8 cellular contexts compared by ENCODE assay signal in the genomic region with DNA sequence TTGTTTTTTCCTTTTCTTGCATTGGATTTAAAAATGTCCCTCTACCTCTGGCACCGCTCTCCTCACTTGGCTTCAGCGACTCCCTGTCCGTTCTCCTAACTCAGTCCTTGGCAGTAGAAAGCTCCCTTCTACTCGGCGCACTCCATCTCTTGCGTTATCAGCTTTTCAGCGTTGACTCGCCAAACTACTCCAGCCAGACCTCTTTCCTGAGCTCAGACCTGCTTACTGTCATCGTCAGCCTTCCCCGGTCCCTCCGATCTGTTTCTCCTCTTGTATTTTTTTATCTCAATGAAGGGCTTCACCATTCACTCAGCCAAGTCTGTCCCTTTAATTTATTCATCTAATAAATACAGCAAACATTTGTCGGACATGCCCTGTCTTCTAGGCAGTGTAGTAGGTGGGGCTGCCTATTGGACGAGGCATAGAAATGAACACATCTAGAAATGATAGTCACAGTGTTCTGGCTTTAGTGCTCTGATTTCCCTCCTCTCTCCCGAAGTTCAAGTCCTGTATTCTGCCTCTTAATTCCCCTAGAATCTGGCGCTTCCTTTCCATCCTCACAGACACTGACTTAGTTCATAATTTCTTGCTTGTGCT.
DNase-seq lines count a peak whose midpoint lies in the region; ATAC-seq lines count a peak whose summit lies in the region.

No MANE protein-coding gene starts in this region.

- no peaks in the 10 kb centered on the region for H3K9me3 Mint-ChIP-seq in stimulated activated naive B cell treated with anti-CD40 and anti-IgM and Interleukin-4, amounts not matched to agents 10 μg/mL and 1 μg/mL and 100 μg/mL, for 72 hours

- H3K9ac ChIP-seq in BLaER1 treated with 17β-estradiol and CSF1 and Interleukin-3, amounts not matched to agents 10 nM and 100 nM, result peak overlapping the region; percentile 78 to 93 (median 87)

- H3K27ac ChIP-seq in BLaER1 treated with 17β-estradiol and CSF1 and Interleukin-3, amounts not matched to agents 10 nM and 100 nM, result peak overlapping the region; percentile 68 to 92 (median 79)

- H3K4me1 ChIP-seq in BLaER1 treated with 17β-estradiol and CSF1 and Interleukin-3, amounts not matched to agents 10 nM and 100 nM, result peaks cover 12 to 27% (median 16%) of the 10 kb centered on the region in 10 experiments

- H3K36me3 Mint-ChIP-seq in stimulated activated naive B cell treated with anti-CD40 and anti-IgM and Interleukin-4, amounts not matched to agents 10 μg/mL and 1 μg/mL and 100 μg/mL, for 72 hours, result peaks cover 3 to 14% of the 10 kb centered on the region in 2 donors

- DNase-seq in NCI-H1105 treated with DMSO at 0.1 percent for 48 hours (lab: John Stamatoyannopoulos, UW) (peak; percentile 33), astrocyte of the hippocampus (ENCODE audit: low read depth, low spot score) (peak; percentile 61), GOT3 (lab: John Stamatoyannopoulos, UW) (no peak), GDM1 (lab: John Stamatoyannopoulos, UW) (no peak)
- DNase-seq in stimulated activated naive B cell treated with anti-CD40 and anti-IgM and Interleukin-4, amounts not matched to agents 10 μg/mL and 1 μg/mL and 100 μg/mL, for 72 hours, result no peak

- H3K4me1 Mint-ChIP-seq in stimulated activated naive B cell treated with anti-CD40 and anti-IgM and Interleukin-4, amounts not matched to agents 10 μg/mL and 1 μg/mL and 100 μg/mL, for 72 hours, result peaks cover 9 to 11% of the 10 kb centered on the region in 2 donors

- peaks cover 0 to 8% (median 0%) of the 10 kb centered on the region in 11 experiments; a peak in 2 of 22 replicates for H4K20me1 ChIP-seq in BLaER1 treated with 17β-estradiol and CSF1 and Interleukin-3, amounts not matched to agents 10 nM and 100 nM

- 0 out of 22 replicates have a peak, but pooled peaks cover 0 to 5% (median 0%) of the 10 kb centered on the region in 11 experiments for H3K36me3 ChIP-seq in BLaER1 treated with 17β-estradiol and CSF1 and Interleukin-3, amounts not matched to agents 10 nM and 100 nM

- ATAC-seq in GM21423 (IDR thresholded peaks at IDR 0.05; ENCODE audit: unreplicated experiment), result peak; percentile 15
- ATAC-seq in stimulated activated naive B cell treated with anti-CD40 and anti-IgM and Interleukin-4, amounts not matched to agents 10 μg/mL and 1 μg/mL and 100 μg/mL, for 72 hours (replicated peaks), result peak; percentile 6 to 18

- no peaks in the 10 kb centered on the region for H3K27me3 ChIP-seq in BLaER1 treated with 17β-estradiol and CSF1 and Interleukin-3, amounts not matched to agents 10 nM and 100 nM

- no peak overlapping the region for H3K4me3 Mint-ChIP-seq in stimulated activated naive B cell treated with anti-CD40 and anti-IgM and Interleukin-4, amounts not matched to agents 10 μg/mL and 1 μg/mL and 100 μg/mL, for 72 hours

- no peak overlapping the region for H3K27ac Mint-ChIP-seq in stimulated activated naive B cell treated with anti-CD40 and anti-IgM and Interleukin-4, amounts not matched to agents 10 μg/mL and 1 μg/mL and 100 μg/mL, for 72 hours

- H3K27me3 Mint-ChIP-seq in stimulated activated naive B cell treated with anti-CD40 and anti-IgM and Interleukin-4, amounts not matched to agents 10 μg/mL and 1 μg/mL and 100 μg/mL, for 72 hours, result no peaks in the 10 kb centered on the region

- H3K4me3 ChIP-seq in BLaER1 treated with 17β-estradiol and CSF1 and Interleukin-3, amounts not matched to agents 10 nM and 100 nM, result peak overlapping the region; percentile 66 to 81 (median 73)
- H3K4me3 ChIP-seq in iPS-18c (ENCODE audit: insufficient read depth, low read depth, low read length), result peak overlapping the region; percentile 87

- H3K9me3 ChIP-seq in BLaER1 treated with 17β-estradiol and CSF1 and Interleukin-3, amounts not matched to agents 10 nM and 100 nM (replicated peaks in 1 of 11), result no peaks in the 10 kb centered on the region
- no peaks in the 10 kb centered on the region for H3K9me3 ChIP-seq in iPS-18c (ENCODE audit: control insufficient read depth, insufficient read depth, low read length)

- peak overlapping the region; percentile 85 to 96 (median 92) for H3K4me2 ChIP-seq in BLaER1 treated with 17β-estradiol and CSF1 and Interleukin-3, amounts not matched to agents 10 nM and 100 nM

Comparison
In these comparisons a context has a peak if more than half of its experiments do, and no peak if none do; other contexts are left out.
1. DNase-seq: peak in NCI-H1105 treated with DMSO at 0.1 percent for 48 hours (single experiment) and astrocyte of the hippocampus (single experiment); none in stimulated activated naive B cell treated with anti-CD40 and anti-IgM and Interleukin-4, amounts not matched to agents 10 μg/mL and 1 μg/mL and 100 μg/mL, for 72 hours (single experiment), GOT3 (single experiment) and GDM1 (single experiment).